8 cellular contexts compared by ENCODE assay signal in genomic region chr1:163320891-163321290, GRCh38. TPM values are rescaled to one million over a fixed set of nuclear protein-coding genes. Genes with fewer than 3 reads are reported as not detected.
A peak's percentile ranks its signal among the peaks of the same experiment; 100 is the strongest.
DNase-seq lines count a peak whose midpoint lies in the region; ATAC-seq and TF ChIP-seq lines count a peak whose summit lies in the region.

No MANE protein-coding gene starts in this region.

- H3K27me3 ChIP-seq in AG04450 (ENCODE audit: control insufficient read depth, insufficient read depth, low read length) (no peaks in the 10 kb centered on the region), mucosa of rectum (ENCODE audit: control insufficient read depth in 2 of 2, insufficient read depth in 2 of 2, low read length in 2 of 2) (no peaks in the 10 kb centered on the region)

- peaks cover 7 to 11% of the 10 kb centered on the region in 2 donors for H3K4me1 ChIP-seq in mucosa of rectum (ENCODE audit: control insufficient read depth in 2 of 2, insufficient read depth in 2 of 2, low read length in 2 of 2)

- TF ChIP-seq CTCF in AG04450 (IDR thresholded peaks at IDR 0.05; ENCODE audit: low read depth, low read length) (no peak), cardiac fibroblast (IDR thresholded peaks at IDR 0.05; ENCODE audit: low read depth, low read length) (no peak), RWPE1 (conservative IDR thresholded peaks at IDR 0.05; ENCODE audit: low read depth) (no peak)

- ATAC-seq in HG03045 (IDR thresholded peaks at IDR 0.05; ENCODE audit: unreplicated experiment) (no peak), GM18909 (IDR thresholded peaks at IDR 0.05; ENCODE audit: poor library complexity, unreplicated experiment) (no peak)

- DNase-seq in AG04450 (ENCODE audit: low read depth, low spot score): no peak
- no peak for DNase-seq in Jurkat, Clone E6-1 (ENCODE audit: low read depth, low spot score)
- DNase-seq in cardiac fibroblast (ENCODE audit: low read depth in 2 of 2): peak in 1 of 2 donors; percentile 8
- no peak for DNase-seq in RWPE1 (ENCODE audit: low spot score)
- no peak for DNase-seq in OCI-M2 (lab: John Stamatoyannopoulos, UW; ENCODE audit: unreplicated experiment)

- H3K27ac ChIP-seq in AG04450 (ENCODE audit: low read depth, low read length) (peak overlapping the region; percentile 58), mucosa of rectum (ENCODE audit: low read depth in 2 of 2, low read length in 2 of 2) (peak overlapping the region in 1 of 2 donors; percentile 71), RWPE1 (no peak overlapping the region)

- peaks cover 0 to 5% of the 10 kb centered on the region in 2 donors for H3K36me3 ChIP-seq in mucosa of rectum (ENCODE audit: control insufficient read depth in 2 of 2, insufficient read depth in 2 of 2, low read length in 2 of 2)

- POLR2A ChIA-PET in AG04450 (lab: Yijun Ruan, JAX) (no interaction called here), RWPE1 (lab: Yijun Ruan, JAX; ENCODE audit: low non-redundant PET) (interaction anchor here (0.6 kb wide), 1 partner anchor 43 kb away, joined by 4 read pairs; no protein-coding TSS in a partner anchor)

- CTCF ChIA-PET in AG04450 (lab: Charles Lee) (interaction anchor here (0.8 to 2.7 kb wide), 6 partner anchors 146 to 473 kb away, joined by 3 to 15 read pairs (median 6); partner anchors contain the start of gene RGS4), RWPE1 (lab: Yijun Ruan, JAX) (no interaction called here)

- no peaks in the 10 kb centered on the region for H3K9me3 ChIP-seq in AG04450 (ENCODE audit: control insufficient read depth, insufficient read depth, low read length)
- H3K9me3 ChIP-seq in mucosa of rectum (ENCODE audit: control insufficient read depth in 2 of 2, low read length in 2 of 2): no peaks in the 10 kb centered on the region

- H3K9ac ChIP-seq in mucosa of rectum (ENCODE audit: low read depth in 1 of 2, low read length in 2 of 2): peak overlapping the region; percentile 64 to 87

- H3K4me3 ChIP-seq in AG04450 (ENCODE audit: low read depth, low read length) (peak overlapping the region; percentile 84), cardiac fibroblast (replicated peaks in 1 of 2; ENCODE audit: low read depth in 2 of 2, low read length in 2 of 2) (peak overlapping the region; percentile 80 to 87), mucosa of rectum (ENCODE audit: low read length in 2 of 2) (peak overlapping the region; percentile 82 to 98)
- peak overlapping the region; percentile 95 for H3K4me3 ChIP-seq in Jurkat, Clone E6-1 (ENCODE audit: low read length)

RNA-seq across cellular contexts. Expression of gene NUF2, which starts 0.9 kb away (rescaled TPM):
- polyA plus RNA-seq in AG04450 (2011; rRNA removed): 4.2 and 8.1 TPM in 2 replicates
- 0.55 and 3.4 TPM in 2 replicates for polyA minus RNA-seq in AG04450 (2011; rRNA and poly(A)+ RNA removed)
- 73.9 TPM for polyA plus RNA-seq in Jurkat, Clone E6-1 (2012; ENCODE audit: insufficient read depth, insufficient read length)
